8 cellular contexts compared by ENCODE assay signal in the genomic region with DNA sequence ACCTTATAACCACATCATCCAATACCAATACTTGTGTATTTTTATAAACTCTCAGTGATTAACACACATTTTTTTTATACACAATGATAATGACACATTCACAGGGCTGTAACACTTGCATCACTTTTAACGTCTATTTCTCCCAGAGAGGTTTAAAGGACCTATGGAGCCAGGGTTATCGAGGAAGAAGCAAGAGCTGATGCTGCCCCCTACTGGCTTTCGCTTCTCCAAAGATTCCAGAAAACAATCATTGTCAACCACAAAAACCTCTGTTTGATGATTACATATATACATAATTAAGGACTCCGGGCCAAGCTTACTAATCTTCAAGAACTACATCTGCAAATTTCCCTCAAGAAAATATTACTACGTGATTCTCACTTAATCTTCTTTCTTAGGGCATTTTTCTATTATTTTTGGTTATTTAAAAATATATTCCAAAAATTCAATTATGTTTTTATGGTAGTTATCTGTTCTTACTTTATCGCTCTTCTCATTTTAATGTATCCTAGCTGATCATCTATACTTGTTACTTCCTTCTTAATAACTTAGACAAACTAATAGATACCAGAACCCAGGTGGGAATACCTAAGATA.
A peak's percentile ranks its signal among the peaks of the same experiment; 100 is the strongest.
DNase-seq lines count a peak whose midpoint lies in the region; ATAC-seq lines count a peak whose summit lies in the region.

No MANE protein-coding gene starts in this region.

- H3K9ac ChIP-seq in adipocyte (ENCODE audit: low read length): no peak overlapping the region

- no peak overlapping the region for H3K27ac ChIP-seq in iPS DF 6.9 (ENCODE audit: low read length)

- H3K4me1 ChIP-seq in adipocyte (ENCODE audit: control insufficient read depth, insufficient read depth, low read length): no peaks in the 10 kb centered on the region
- H3K4me1 ChIP-seq in iPS DF 6.9 (ENCODE audit: control insufficient read depth, insufficient read depth, low read length): no peaks in the 10 kb centered on the region; the same call in 1 of the 2 replicates

- H3K9me3 ChIP-seq in adipocyte (ENCODE audit: control insufficient read depth, low read length) (no peaks in the 10 kb centered on the region), iPS DF 6.9 (ENCODE audit: control insufficient read depth, insufficient read depth, low read length) (no peaks in the 10 kb centered on the region)

- ATAC-seq in GM21381 (IDR thresholded peaks at IDR 0.05; ENCODE audit: unreplicated experiment): no peak

- H3K4me3 ChIP-seq in adipocyte (ENCODE audit: low read length) (no peak overlapping the region), iPS DF 6.9 (ENCODE audit: low read length) (no peak overlapping the region)

- WGBS in iPS DF 6.9 (ENCODE audit: insufficient coverage, insufficient read length): no CpG with 5 or more reads among the region's 6 CpGs

- DNase-seq in NCI-H1436 (lab: John Stamatoyannopoulos, UW): peak; percentile 32
- no peak for DNase-seq in NCI-H1436 treated with DMSO at 0.1 percent for 48 hours (lab: John Stamatoyannopoulos, UW)
- peak; percentile 56 for DNase-seq in HS-5 (ENCODE audit: low read depth)
- peak; percentile 74 for DNase-seq in NCI-H748 treated with DMSO at 0.1 percent for 48 hours (lab: John Stamatoyannopoulos, UW)
- peak; percentile 92 for DNase-seq in adipocyte (ENCODE audit: low read depth)
- DNase-seq in iPS DF 6.9 (ENCODE audit: low read depth, low spot score): peak; percentile 45
- DNase-seq in stimulated activated CD4-positive, alpha-beta T cell treated with anti-CD3 and anti-CD28 coated beads, Interleukin-1b, Interleukin-23, amount 100 ng/mL, for 48 hours: peak; percentile 45

- no peaks in the 10 kb centered on the region for H3K36me3 ChIP-seq in adipocyte (ENCODE audit: control insufficient read depth, insufficient read depth, low read length, severe bottlenecking)
- H3K36me3 ChIP-seq in iPS DF 6.9 (ENCODE audit: control insufficient read depth, insufficient read depth, low read length): no peaks in the 10 kb centered on the region

- H3K27me3 ChIP-seq in adipocyte (replicated peaks; ENCODE audit: control insufficient read depth, insufficient read depth, low read length) (no peaks in the 10 kb centered on the region), iPS DF 6.9 (ENCODE audit: control insufficient read depth, insufficient read depth, low read length) (no peaks in the 10 kb centered on the region; the same call in 1 of the 2 replicates)
